ENCODE assay signal across 12 cellular contexts in genomic region chr9:26210338-26210851, GRCh38.
A peak's percentile ranks its signal among the peaks of the same experiment; 100 is the strongest.
DNase-seq lines count a peak whose midpoint lies in the region; ATAC-seq and TF ChIP-seq lines count a peak whose summit lies in the region.
"Had no signal": no experiment of that assay in that cellular context is flagged by ENCODE, and none has a peak within 500 bp of the region (broad histone marks: within the 10 kb centered on the region; RNA-seq: fewer than 3 reads in every experiment).

No MANE protein-coding gene starts in this region.

- H3K27ac ChIP-seq in GM23248 (peak overlapping the region; percentile 29), foreskin keratinocyte (no peak overlapping the region), right atrium auricular region (no peak overlapping the region)
- no peak overlapping the region for H3K27ac ChIP-seq in effector memory CD4-positive, alpha-beta T cell (ENCODE audit: insufficient read depth, low read length, poor library complexity, severe bottlenecking)

- no peaks in the 10 kb centered on the region for H3K36me3 ChIP-seq in GM23248 (ENCODE audit: low read depth)
- H3K36me3 ChIP-seq in right atrium auricular region: no peaks in the 10 kb centered on the region
- H3K36me3 ChIP-seq in effector memory CD4-positive, alpha-beta T cell (ENCODE audit: control insufficient read depth, insufficient read depth, low read length): no peaks in the 10 kb centered on the region

- peak overlapping the region; percentile 48 for H3K9ac ChIP-seq in GM23248

- peak overlapping the region; percentile 76 for H2AFZ ChIP-seq in GM23248

- 0 to 2% methylated on average over 6 of the region's 6 CpGs for WGBS in GM23248 (ENCODE audit: low coverage in 1 of 2, low lambda C conversion rate in 2 of 2, missing lambda C conversion rate in 2 of 2), 2 experiments

- no peaks in the 10 kb centered on the region for H3K9me2 ChIP-seq in GM23248 (ENCODE audit: insufficient read depth)

- H3K9me3 ChIP-seq in GM23248 (ENCODE audit: low read depth): no peaks in the 10 kb centered on the region
- no peaks in the 10 kb centered on the region for H3K9me3 ChIP-seq in right atrium auricular region
- H3K9me3 ChIP-seq in effector memory CD4-positive, alpha-beta T cell (ENCODE audit: control insufficient read depth, low read length): no peaks in the 10 kb centered on the region

- H4K20me1 ChIP-seq in GM23248 (ENCODE audit: insufficient read depth): no peaks in the 10 kb centered on the region

- in situ Hi-C loops in GM23248 (cut with MboI): no loop called here

- H3K4me3 ChIP-seq in GM23248 (peak overlapping the region; percentile 58), right atrium auricular region (no peak overlapping the region)
- H3K4me3 ChIP-seq in effector memory CD4-positive, alpha-beta T cell (ENCODE audit: insufficient read depth, low read depth, low read length, poor library complexity, severe bottlenecking): no peak overlapping the region
- H3K4me3 ChIP-seq: smooth muscle cell had no signal

- H3K79me2 ChIP-seq in GM23248 (ENCODE audit: insufficient read depth): no peaks in the 10 kb centered on the region

- H3K4me1 ChIP-seq in GM23248 (ENCODE audit: insufficient read depth) (0 out of 2 replicates have a peak, but pooled peaks cover 8% of the 10 kb centered on the region), foreskin keratinocyte (no peaks in the 10 kb centered on the region), right atrium auricular region (no peaks in the 10 kb centered on the region)
- H3K4me1 ChIP-seq in effector memory CD4-positive, alpha-beta T cell (ENCODE audit: control insufficient read depth, insufficient read depth, low read length, poor library complexity, severe bottlenecking): no peaks in the 10 kb centered on the region

- H3K27me3 ChIP-seq in GM23248 (replicated peaks; ENCODE audit: insufficient read depth): no peaks in the 10 kb centered on the region
- H3K27me3 ChIP-seq in foreskin keratinocyte: no peaks in the 10 kb centered on the region
- no peaks in the 10 kb centered on the region for H3K27me3 ChIP-seq in right atrium auricular region
- H3K27me3 ChIP-seq in effector memory CD4-positive, alpha-beta T cell (replicated peaks; ENCODE audit: control insufficient read depth, insufficient read depth, low read length, poor library complexity, severe bottlenecking): no peaks in the 10 kb centered on the region

- DNase-seq in GM23248 (peak; percentile 61), hippocampal formation (lab: John Stamatoyannopoulos, UW) (peak; percentile 16 to 17), stromal cell of bone marrow (ENCODE audit: low read depth) (peak; percentile 53), foreskin keratinocyte (no peak), right atrium auricular region (ENCODE audit: low spot score) (no peak)
- DNase-seq in effector memory CD4-positive, alpha-beta T cell: no peak
- DNase-seq: activated CD4-positive, alpha-beta memory T cell treated with anti-CD3 and anti-CD28 coated beads, Interleukin-2, amount 10 ng/mL, durations not matched to agents 7 days and 5 days; activated naive CD4-positive, alpha-beta T cell treated with anti-CD3 and anti-CD28 coated beads, Interleukin-2, amount 10 ng/mL, durations not matched to agents 7 days and 5 days; NCI-H524 treated with DMSO at 0.1 percent for 48 hours; stimulated activated CD8-positive, alpha-beta memory T cell treated with anti-CD3 and anti-CD28 coated beads, Interleukin-4, amount 100 ng/mL, for 48 hours had no signal

- peaks cover 16% of the 10 kb centered on the region for H3F3A ChIP-seq in GM23248 (ENCODE audit: insufficient read depth)

- peak overlapping the region; percentile 65 for H3K4me2 ChIP-seq in GM23248 (ENCODE audit: unreplicated experiment)
- H3K4me2 ChIP-seq: smooth muscle cell had no signal

- ATAC-seq in SK-N-SH treated with all-trans-retinoic acid at 6 μM for 48 hours: peak; percentile 53
- no peak for ATAC-seq in foreskin keratinocyte

- TF ChIP-seq CTCF in foreskin keratinocyte (conservative IDR thresholded peaks at IDR 0.05): no peak
- TF ChIP-seq CTCF in right atrium auricular region (IDR thresholded peaks at IDR 0.05): no peak

TF ChIP-seq in SK-N-SH treated with all-trans-retinoic acid at 6 μM for 48 hours, 23 proteins besides CTCF, POLR2A, EP300 and RAD21:
- TF ChIP-seq ZC3H10 (CRISPR knock-in tag; IDR thresholded peaks at IDR 0.05) (no peak), CSDC2 (CRISPR knock-in tag; IDR thresholded peaks at IDR 0.05) (no peak), PPARA (CRISPR knock-in tag; IDR thresholded peaks at IDR 0.05; ENCODE audit: borderline replicate concordance) (no peak), ZFP30 (CRISPR knock-in tag; IDR thresholded peaks at IDR 0.05) (no peak), ARNTL (CRISPR knock-in tag; IDR thresholded peaks at IDR 0.05; ENCODE audit: borderline replicate concordance, low read depth) (no peak), CSRNP3 (CRISPR knock-in tag; IDR thresholded peaks at IDR 0.05) (no peak)

Comparison
In these comparisons a context has a peak if more than half of its experiments do, and no peak if none do; other contexts are left out.
1. DNase-seq: peak in GM23248 (single experiment), hippocampal formation (2 of 2) and stromal cell of bone marrow (single experiment); none in foreskin keratinocyte (0 of 2), right atrium auricular region (single experiment) and effector memory CD4-positive, alpha-beta T cell (0 of 3).